Comparison of ENCODE assay signal across 7 cellular contexts in genomic region chr4:118461435-118461834, GRCh38.
DNase-seq lines count a peak whose midpoint lies in the region; ATAC-seq, FAIRE-seq and TF ChIP-seq lines count a peak whose summit lies in the region.
"Not testable (repeated sequence)": the region's sequence is repeated elsewhere in the genome, so short reads cannot be mapped to it uniquely, and the experiment has no call there.

No MANE protein-coding gene starts in this region.

- H3K4me1 ChIP-seq in IMR-90 (ENCODE audit: control insufficient read depth, insufficient read depth, low read length); astrocyte (ENCODE audit: insufficient read depth, low read length): not testable (repeated sequence)

- H4K5ac ChIP-seq in IMR-90 (ENCODE audit: low read depth, low read length) = not testable (repeated sequence)

- H4K91ac ChIP-seq in IMR-90 (ENCODE audit: insufficient read depth, low read depth, low read length) = not testable (repeated sequence)

- DNase-seq in ELR (ENCODE audit: low read depth) (peak; percentile 69), IMR-90 (peak; percentile 82), RKO (ENCODE audit: low spot score) (peak; percentile 65), astrocyte (ENCODE audit: low read depth) (peak; percentile 7), iris pigment epithelial cell (ENCODE audit: low read depth) (peak; percentile 49), stromal cell of bone marrow (ENCODE audit: low read depth) (peak; percentile 6)

- not testable (repeated sequence) for BruUV-seq in IMR-90 (replicated peaks; lab: Mats Ljungman, UMichigan)

- in situ Hi-C loops in IMR-90 (cut with MboI; ENCODE audit: low sequenced_read_pairs) = not testable (repeated sequence)

- TF ChIP-seq CTCF in IMR-90 (conservative IDR thresholded peaks at IDR 0.05; ENCODE audit: low read depth, low read length); astrocyte (IDR thresholded peaks at IDR 0.05; ENCODE audit: insufficient read depth, low read depth, low read length): not testable (repeated sequence)

- H3K23ac ChIP-seq in IMR-90 (ENCODE audit: low read depth, low read length) = not testable (repeated sequence)

- not testable (repeated sequence) for H2AK5ac ChIP-seq in IMR-90 (ENCODE audit: low read depth, low read length)

- not testable (repeated sequence) for H3K36me3 Mint-ChIP-seq in astrocyte (ENCODE audit: low read depth, unreplicated experiment)

- H3K14ac ChIP-seq in IMR-90 (replicated peaks; ENCODE audit: low read depth, low read length) = not testable (repeated sequence)

- CTCF ChIA-PET in IMR-90 (lab: Yijun Ruan, JAX) = not testable (repeated sequence)

- not testable (repeated sequence) for H3K36me3 ChIP-seq in IMR-90 (ENCODE audit: control insufficient read depth, insufficient read depth, low read length); astrocyte (ENCODE audit: insufficient read depth, low read length)

- not testable (repeated sequence) for H3K4me3 Mint-ChIP-seq in astrocyte (ENCODE audit: unreplicated experiment)

- H2BK15ac ChIP-seq in IMR-90 (ENCODE audit: low read depth, low read length) = not testable (repeated sequence)

- H3K27me3 ChIP-seq in IMR-90 (ENCODE audit: control insufficient read depth, insufficient read depth, low read length); astrocyte (ENCODE audit: insufficient read depth, low read length): not testable (repeated sequence)

- H3K4ac ChIP-seq in IMR-90 (ENCODE audit: low read depth, low read length) = not testable (repeated sequence)

- H2BK5ac ChIP-seq in IMR-90 (ENCODE audit: low read depth, low read length, poor library complexity, severe bottlenecking) = not testable (repeated sequence)

- not testable (repeated sequence) for FAIRE-seq in astrocyte (lab: Jason Lieb, UNC)

- dilution Hi-C loops in IMR-90 (cut with HindIII; ENCODE audit: low sequenced_read_pairs, unreplicated experiment) = not testable (repeated sequence)

- not testable (repeated sequence) for H3K4me3 ChIP-seq in IMR-90 (ENCODE audit: insufficient read depth, low read depth, low read length); astrocyte (ENCODE audit: insufficient read depth, low read depth, low read length)

- not testable (repeated sequence) for H3K9me1 ChIP-seq in IMR-90 (ENCODE audit: insufficient read depth, low read length)

- POLR2A ChIA-PET in IMR-90 (lab: Charles Lee; ENCODE audit: unreplicated experiment) = not testable (repeated sequence)

- H2BK20ac ChIP-seq in IMR-90 (ENCODE audit: low read depth, low read length) = not testable (repeated sequence)

- not testable (repeated sequence) for H3K4me1 Mint-ChIP-seq in astrocyte (ENCODE audit: low read depth, unreplicated experiment)

- not testable (repeated sequence) for H3K18ac ChIP-seq in IMR-90 (ENCODE audit: low read depth, low read length)

- H2BK120ac ChIP-seq in IMR-90 (ENCODE audit: low read depth, low read length) = not testable (repeated sequence)

- H3K27ac Mint-ChIP-seq in astrocyte (ENCODE audit: unreplicated experiment) = not testable (repeated sequence)

- H3K9me3 Mint-ChIP-seq in astrocyte (ENCODE audit: unreplicated experiment) = not testable (repeated sequence)

- not testable (repeated sequence) for H3K79me1 ChIP-seq in IMR-90 (ENCODE audit: low read depth in 1 of 2, low read length in 2 of 2)

- not testable (repeated sequence) for H3K27ac ChIP-seq in IMR-90 (ENCODE audit: insufficient read depth, low read length); astrocyte (ENCODE audit: low read depth, low read length)

- H3K27me3 Mint-ChIP-seq in astrocyte (ENCODE audit: low read depth, unreplicated experiment) = not testable (repeated sequence)

- H2AK9ac ChIP-seq in IMR-90 (replicated peaks; ENCODE audit: low read depth, low read length, poor library complexity) = not testable (repeated sequence)

- intact Hi-C loops in IMR-90 (cut with micrococcal nuclease) = not testable (repeated sequence)

- H3K79me2 ChIP-seq in astrocyte (ENCODE audit: insufficient read depth, low read length) = not testable (repeated sequence)

- H4K8ac ChIP-seq in IMR-90 (ENCODE audit: low read depth in 2 of 2, low read length in 2 of 2) = not testable (repeated sequence)

- ATAC-seq in IMR-90 (ENCODE audit: low read depth) (peak; percentile 58; the same call in 1 of the 2 replicates), esophagus mucosa (peak; percentile 87)

- H3K4me2 ChIP-seq in IMR-90 (ENCODE audit: low read depth, low read length); astrocyte (ENCODE audit: low read length): not testable (repeated sequence)

- H2AFZ ChIP-seq in IMR-90 (replicated peaks; ENCODE audit: low read length, poor library complexity); astrocyte (ENCODE audit: low read depth, low read length): not testable (repeated sequence)

- not testable (repeated sequence) for H3K9ac ChIP-seq in IMR-90 (ENCODE audit: low read depth, low read length); astrocyte (ENCODE audit: low read length)

- H3K56ac ChIP-seq in IMR-90 (ENCODE audit: extremely low read depth, insufficient read depth, low read length) = not testable (repeated sequence)

- H4K20me1 ChIP-seq in IMR-90 (ENCODE audit: insufficient read depth, low read length); astrocyte (ENCODE audit: insufficient read depth, low read length): not testable (repeated sequence)

- not testable (repeated sequence) for H3K9me3 ChIP-seq in IMR-90 (ENCODE audit: control insufficient read depth, insufficient read depth, low read length); astrocyte (ENCODE audit: insufficient read depth, low read depth, low read length)

- TF ChIP-seq RAD21 in IMR-90 (IDR thresholded peaks at IDR 0.05; ENCODE audit: low read length) = not testable (repeated sequence)

- TF ChIP-seq POLR2A in IMR-90 (IDR thresholded peaks at IDR 0.05; ENCODE audit: low read depth, low read length) = not testable (repeated sequence)

- no CpG with 5 or more reads among the region's 5 CpGs for WGBS in IMR-90 (ENCODE audit: extremely low coverage in 2 of 2, insufficient read length in 1 of 2), 2 experiments

TF ChIP-seq in IMR-90, 13 proteins besides CTCF, POLR2A, EP300 and RAD21:
- peak; percentile 76 for TF ChIP-seq CEBPB (IDR thresholded peaks at IDR 0.05; ENCODE audit: low read depth, low read length)

Comparison
In these comparisons a context has a peak if more than half of its experiments do, and no peak if none do; other contexts are left out.
1. DNase-seq: peak in every context shown above with its lines; median percentile 82 in IMR-90; 69 in ELR; 65 in RKO; 49 in iris pigment epithelial cell; 7 in astrocyte; 6 in stromal cell of bone marrow.